Comparison of ENCODE assay signal across 8 cellular contexts in genomic region chr1:155763090-155763815, GRCh38.
DNase-seq lines count a peak whose midpoint lies in the region; ATAC-seq, FAIRE-seq and TF ChIP-seq lines count a peak whose summit lies in the region.
"Not testable (repeated sequence)": the region's sequence is repeated elsewhere in the genome, so short reads cannot be mapped to it uniquely, and the experiment has no call there.

No MANE protein-coding gene starts in this region.

- not testable (repeated sequence) for H3K4me3 ChIP-seq in A549; astrocyte of the spinal cord (ENCODE audit: low read depth, low read length); foreskin fibroblast (ENCODE audit: low read depth in 1 of 2, low read length in 2 of 2)

- H3K4me2 ChIP-seq in A549, result peak overlapping the region; percentile 39; the same call in 1 of the 3 replicates

- peak overlapping the region in 1 of 2 experiments; percentile 62; a peak in 3 of 6 replicates for H3K27ac ChIP-seq in A549
- peak overlapping the region; percentile 81 for H3K27ac ChIP-seq in RWPE1

- TF ChIP-seq CTCF in A549 (IDR thresholded peaks at IDR 0.05); RWPE1 (conservative IDR thresholded peaks at IDR 0.05; ENCODE audit: low read depth); astrocyte of the spinal cord (IDR thresholded peaks at IDR 0.05; ENCODE audit: low read depth, low read length); foreskin fibroblast (IDR thresholded peaks at IDR 0.05; ENCODE audit: low read depth, low read length): not testable (repeated sequence)

- ATAC-seq in A549, result peak; percentile 93 to 99
- peak; percentile 76 for ATAC-seq in sciatic nerve

- 51% methylated on average over 6 of the region's 6 CpGs for WGBS in A549 (ENCODE audit: missing lambda C conversion rate)

- H3K9me3 ChIP-seq in A549, result not testable (repeated sequence)

- H3K4me1 ChIP-seq in A549, result peaks cover 11% of the 10 kb centered on the region; the same call in 2 of the 3 replicates

- CTCF ChIA-PET in A549 (lab: Yijun Ruan, JAX), result interaction anchor here (1.4 kb wide), 1 partner anchor 29 kb away, joined by 4 read pairs; no protein-coding TSS in a partner anchor
- CTCF ChIA-PET in RWPE1 (lab: Yijun Ruan, JAX), result not testable (repeated sequence)

- in situ Hi-C loops in astrocyte of the spinal cord (cut with HindIII; ENCODE audit: low sequenced_read_pairs), result not testable (repeated sequence)

- POLR2A ChIA-PET in A549 (lab: Yijun Ruan, JAX), result interaction anchor here (0.7 kb wide), 1 partner anchor 12 kb away, joined by 3 read pairs; no protein-coding TSS in a partner anchor
- POLR2A ChIA-PET in RWPE1 (lab: Yijun Ruan, JAX; ENCODE audit: low non-redundant PET), result interaction anchor here (0.5 kb wide), 1 partner anchor 243 kb away, joined by 6 read pairs; no protein-coding TSS in a partner anchor

- peak; percentile 13 to 87 for DNase-seq in A549 (ENCODE audit: low read depth in 1 of 2, low spot score in 1 of 2)
- peak; percentile 15 for DNase-seq in ELF-1 (ENCODE audit: low read depth, low spot score)
- DNase-seq in LHCN-M2 (ENCODE audit: low read depth), result peak; percentile 90
- DNase-seq in RWPE1 (ENCODE audit: low spot score), result peak; percentile 41
- peak; percentile 86 for DNase-seq in astrocyte of the spinal cord (ENCODE audit: low read depth, low spot score)
- peak; percentile 82 to 91 for DNase-seq in foreskin fibroblast
- DNase-seq in medulla oblongata (ENCODE audit: extremely low spot score), result peak; percentile 71
- not testable (repeated sequence) for DNase-seq in sciatic nerve (ENCODE audit: low spot score)

- intact Hi-C loops in sciatic nerve (cut with DNase I), result not testable (repeated sequence)

- TF ChIP-seq EP300 in A549 (IDR thresholded peaks at IDR 0.05), result peak in 1 of 2 experiments; percentile 25; a peak in 1 of 5 replicates

- not testable (repeated sequence) for TF ChIP-seq POLR2A in A549 (IDR thresholded peaks at IDR 0.05; ENCODE audit: low read length)

- TF ChIP-seq RAD21 in A549 (conservative IDR thresholded peaks at IDR 0.05 in 1 of 2, IDR thresholded peaks at IDR 0.05 in 1 of 2), result peak; percentile 16 to 31; a peak in 2 of 5 replicates

- FAIRE-seq in A549 (lab: Jason Lieb, UNC), result not testable (repeated sequence)

TF ChIP-seq in A549, 52 proteins besides CTCF, POLR2A, EP300 and RAD21:
- TF ChIP-seq JUN (IDR thresholded peaks at IDR 0.05), result peak in 1 of 2 experiments; percentile 38; a peak in 1 of 5 replicates
- TF ChIP-seq JUNB (IDR thresholded peaks at IDR 0.05), result peak; percentile 45
- TF ChIP-seq FOSL2 (IDR thresholded peaks at IDR 0.05), result peak; percentile 23; the same call in 1 of the 2 replicates
- peak; percentile 40; the same call in 1 of the 2 replicates for TF ChIP-seq FOSL2 (CRISPR knock-in tag; IDR thresholded peaks at IDR 0.05)
- peak; percentile 80 for TF ChIP-seq GATA3 (IDR thresholded peaks at IDR 0.05; ENCODE audit: borderline replicate concordance)
- TF ChIP-seq CEBPB (IDR thresholded peaks at IDR 0.05), result peak; percentile 21 to 79; a peak in 2 of 4 replicates
- peak; percentile 12; the same call in 1 of the 3 replicates for TF ChIP-seq SMC3 (IDR thresholded peaks at IDR 0.05)
